15 cellular contexts compared by ENCODE assay signal in the genomic region with DNA sequence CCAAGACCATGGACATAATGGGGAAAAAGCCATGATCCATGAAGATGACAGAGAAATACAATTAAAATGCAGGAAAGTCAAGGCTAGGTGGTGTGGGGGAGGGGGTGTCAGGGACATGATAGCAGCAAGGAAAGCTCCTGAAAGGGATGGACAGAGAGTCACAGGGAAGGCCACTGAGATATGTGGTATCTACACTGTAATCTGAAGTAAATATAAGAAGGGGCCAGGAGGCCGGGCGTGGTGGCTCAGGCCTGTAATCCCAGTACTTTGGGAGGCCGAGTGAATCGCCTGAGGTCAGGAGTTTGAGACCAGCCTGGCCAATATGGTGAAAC.
A peak's percentile ranks its signal among the peaks of the same experiment; 100 is the strongest.
DNase-seq lines count a peak whose midpoint lies in the region; ATAC-seq and TF ChIP-seq lines count a peak whose summit lies in the region.
"Had no signal": no experiment of that assay in that cellular context is flagged by ENCODE, and none has a peak within 500 bp of the region (broad histone marks: within the 10 kb centered on the region; RNA-seq: fewer than 3 reads in every experiment).

No MANE protein-coding gene starts in this region.

- H3K79me2 ChIP-seq in H9 (ENCODE audit: insufficient read depth, low read length) = no peaks in the 10 kb centered on the region

- no peak overlapping the region for H3K56ac ChIP-seq in H9 (ENCODE audit: insufficient read length, low read depth, low read length)

- no peak overlapping the region for H3K9ac ChIP-seq in H9 (ENCODE audit: extremely low read depth, insufficient read length, low read length)

- H3K4me2 ChIP-seq in H9 (ENCODE audit: insufficient read depth, insufficient read length, low read length) = peak overlapping the region; percentile 24

- no peak overlapping the region for H3K4ac ChIP-seq in H9 (ENCODE audit: low read depth, low read length)

- H3K9me3 Mint-ChIP-seq in H9 = no peaks in the 10 kb centered on the region
- H3K9me3 Mint-ChIP-seq in activated T-helper 17 cell treated with anti-CD3 and anti-CD28 coated beads, Interleukin-2, amount 50 U/mL, for 72 hours = no peaks in the 10 kb centered on the region
- H3K9me3 Mint-ChIP-seq in mesothelial cell of epicardium = no peaks in the 10 kb centered on the region
- H3K9me3 Mint-ChIP-seq in stimulated activated effector memory CD8-positive, alpha-beta T cell treated with anti-CD3 and anti-CD28 coated beads, Interleukin-12 subunit alpha, Interleukin-12 subunit beta, amount 100 ng/mL, for 72 hours = no peaks in the 10 kb centered on the region
- H3K9me3 Mint-ChIP-seq: CD4-positive, alpha-beta memory T cell had no signal

- no CpG with 5 or more reads among the region's 4 CpGs for WGBS in H9 (ENCODE audit: extremely low coverage, insufficient read length, low lambda C conversion rate)

- H4K20me1 ChIP-seq in H9 (ENCODE audit: control insufficient read depth, insufficient read depth, insufficient read length) = peaks cover 3% of the 10 kb centered on the region

- no peak overlapping the region for H2BK15ac ChIP-seq in H9 (ENCODE audit: low read depth, low read length)

- no peak overlapping the region for H3K27ac ChIP-seq in H9 (ENCODE audit: insufficient read length, low read depth, low read length)

- H3K23ac ChIP-seq in H9 (ENCODE audit: insufficient read length, low read depth, low read length) = no peak overlapping the region

- H3K4me1 ChIP-seq in H9 (ENCODE audit: insufficient read depth, low read length) = peaks cover 8% of the 10 kb centered on the region

- H3K79me1 ChIP-seq in H9 (ENCODE audit: insufficient read depth, low read depth, low read length, poor library complexity, severe bottlenecking) = no peaks in the 10 kb centered on the region

- no peak overlapping the region for H2AFZ ChIP-seq in H9 (ENCODE audit: low read length)

- no peak overlapping the region for H3K18ac ChIP-seq in H9 (ENCODE audit: insufficient read length, low read depth, low read length)

- peaks cover 31 to 34% of the 10 kb centered on the region in 2 experiments for H3K4me1 Mint-ChIP-seq in H9
- peaks cover 9% of the 10 kb centered on the region for H3K4me1 Mint-ChIP-seq in activated T-helper 17 cell treated with anti-CD3 and anti-CD28 coated beads, Interleukin-2, amount 50 U/mL, for 72 hours
- H3K4me1 Mint-ChIP-seq in mesothelial cell of epicardium = peaks cover 62% of the 10 kb centered on the region
- peaks cover 6% of the 10 kb centered on the region for H3K4me1 Mint-ChIP-seq in stimulated activated effector memory CD8-positive, alpha-beta T cell treated with anti-CD3 and anti-CD28 coated beads, Interleukin-12 subunit alpha, Interleukin-12 subunit beta, amount 100 ng/mL, for 72 hours

- peak; percentile 34 for ATAC-seq in activated T-helper 17 cell treated with anti-CD3 and anti-CD28 coated beads, Interleukin-2, amount 50 U/mL, for 72 hours (replicated peaks)
- ATAC-seq in stimulated activated effector memory CD8-positive, alpha-beta T cell treated with anti-CD3 and anti-CD28 coated beads, Interleukin-12 subunit alpha, Interleukin-12 subunit beta, amount 100 ng/mL, for 72 hours = no peak
- ATAC-seq in HG02571 (IDR thresholded peaks at IDR 0.05; ENCODE audit: unreplicated experiment) = no peak
- no peak for ATAC-seq in GM18858 (IDR thresholded peaks at IDR 0.05; ENCODE audit: unreplicated experiment)

- DNase-seq in H9 (no peak), mesothelial cell of epicardium (ENCODE audit: low spot score in 2 of 2, unreplicated experiment in 2 of 2) (no peak), medulla oblongata (ENCODE audit: extremely low spot score) (no peak)
- no peak for DNase-seq in stimulated activated effector memory CD8-positive, alpha-beta T cell treated with anti-CD3 and anti-CD28 coated beads, Interleukin-12 subunit alpha, Interleukin-12 subunit beta, amount 100 ng/mL, for 72 hours (ENCODE audit: low spot score in 2 of 2)
- DNase-seq: CD4-positive, alpha-beta memory T cell; DND-41; GF-D8; NCI-H1417; NCI-H1930; NCI-H2171; NCI-H510A; SIG-M5 had no signal

- H3K9me3 ChIP-seq in H9 (ENCODE audit: control insufficient read depth, low read depth, low read length) = no peaks in the 10 kb centered on the region

- H2AK5ac ChIP-seq in H9 (ENCODE audit: insufficient read length, low read length) = no peak overlapping the region

- no peak overlapping the region for H3T11ph ChIP-seq in H9 (ENCODE audit: low read length)

- peak overlapping the region; percentile 24 for H4K8ac ChIP-seq in H9 (replicated peaks; ENCODE audit: insufficient read length, low read depth, low read length)

- H2BK120ac ChIP-seq in H9 (ENCODE audit: low read depth, low read length, poor library complexity, severe bottlenecking) = no peak overlapping the region

- H3K27me3 ChIP-seq in H9 (ENCODE audit: insufficient read depth, low read length) = no peaks in the 10 kb centered on the region

- no peak overlapping the region for H2BK5ac ChIP-seq in H9 (ENCODE audit: insufficient read length, low read length)

- H3K4me3 Mint-ChIP-seq in H9 (no peak overlapping the region), mesothelial cell of epicardium (no peak overlapping the region)
- H3K4me3 Mint-ChIP-seq in activated T-helper 17 cell treated with anti-CD3 and anti-CD28 coated beads, Interleukin-2, amount 50 U/mL, for 72 hours = peak overlapping the region; percentile 48
- H3K4me3 Mint-ChIP-seq in stimulated activated effector memory CD8-positive, alpha-beta T cell treated with anti-CD3 and anti-CD28 coated beads, Interleukin-12 subunit alpha, Interleukin-12 subunit beta, amount 100 ng/mL, for 72 hours = no peak overlapping the region
- H3K4me3 Mint-ChIP-seq: CD4-positive, alpha-beta memory T cell had no signal

- H4K91ac ChIP-seq in H9 (ENCODE audit: insufficient read length, low read depth, low read length) = no peak overlapping the region

- H3K27ac Mint-ChIP-seq in H9 (no peak overlapping the region; a peak in 1 of 7 replicates), mesothelial cell of epicardium (peak overlapping the region; percentile 87)
- H3K27ac Mint-ChIP-seq in activated T-helper 17 cell treated with anti-CD3 and anti-CD28 coated beads, Interleukin-2, amount 50 U/mL, for 72 hours = peak overlapping the region; percentile 37
- peak overlapping the region; percentile 36 for H3K27ac Mint-ChIP-seq in stimulated activated effector memory CD8-positive, alpha-beta T cell treated with anti-CD3 and anti-CD28 coated beads, Interleukin-12 subunit alpha, Interleukin-12 subunit beta, amount 100 ng/mL, for 72 hours

- H4K5ac ChIP-seq in H9 (ENCODE audit: insufficient read length, low read depth, low read length) = no peak overlapping the region

- no peak for TF ChIP-seq CTCF in H9 (conservative IDR thresholded peaks at IDR 0.05)
- no peak for TF ChIP-seq CTCF in mesothelial cell of epicardium (IDR thresholded peaks at IDR 0.05; ENCODE audit: unreplicated experiment)

- H2BK20ac ChIP-seq in H9 (ENCODE audit: low read depth, low read length, poor library complexity, severe bottlenecking) = no peak overlapping the region

- no peaks in the 10 kb centered on the region for H3K23me2 ChIP-seq in H9 (ENCODE audit: insufficient read length, low read depth, low read length, poor library complexity, severe bottlenecking)

- no peak overlapping the region for H2BK12ac ChIP-seq in H9 (ENCODE audit: insufficient read length, low read depth, low read length)

- no peaks in the 10 kb centered on the region for H3K36me3 Mint-ChIP-seq in H9 (ENCODE audit: insufficient read depth in 1 of 3, low read depth in 3 of 3)
- H3K36me3 Mint-ChIP-seq in activated T-helper 17 cell treated with anti-CD3 and anti-CD28 coated beads, Interleukin-2, amount 50 U/mL, for 72 hours (ENCODE audit: low read depth) = no peaks in the 10 kb centered on the region
- H3K36me3 Mint-ChIP-seq in mesothelial cell of epicardium = no peaks in the 10 kb centered on the region
- H3K36me3 Mint-ChIP-seq in stimulated activated effector memory CD8-positive, alpha-beta T cell treated with anti-CD3 and anti-CD28 coated beads, Interleukin-12 subunit alpha, Interleukin-12 subunit beta, amount 100 ng/mL, for 72 hours = no peaks in the 10 kb centered on the region

- no peak overlapping the region for H3K14ac ChIP-seq in H9 (ENCODE audit: insufficient read depth, low read length)

- H3K27me3 Mint-ChIP-seq in H9 (ENCODE audit: low read depth) = no peaks in the 10 kb centered on the region
- no peaks in the 10 kb centered on the region for H3K27me3 Mint-ChIP-seq in activated T-helper 17 cell treated with anti-CD3 and anti-CD28 coated beads, Interleukin-2, amount 50 U/mL, for 72 hours
- no peaks in the 10 kb centered on the region for H3K27me3 Mint-ChIP-seq in mesothelial cell of epicardium (ENCODE audit: low read depth)
- H3K27me3 Mint-ChIP-seq: CD4-positive, alpha-beta memory T cell had no signal

Comparison
In these comparisons a context has a peak if more than half of its experiments do, and no peak if none do; other contexts are left out.
1. H3K27ac Mint-ChIP-seq: peak in activated T-helper 17 cell treated with anti-CD3 and anti-CD28 coated beads, Interleukin-2, amount 50 U/mL, for 72 hours (single experiment), mesothelial cell of epicardium (single experiment) and stimulated activated effector memory CD8-positive, alpha-beta T cell treated with anti-CD3 and anti-CD28 coated beads, Interleukin-12 subunit alpha, Interleukin-12 subunit beta, amount 100 ng/mL, for 72 hours (single experiment); none in H9 (0 of 3).